Comparison of ENCODE assay signal across 21 cellular contexts in the genomic region with DNA sequence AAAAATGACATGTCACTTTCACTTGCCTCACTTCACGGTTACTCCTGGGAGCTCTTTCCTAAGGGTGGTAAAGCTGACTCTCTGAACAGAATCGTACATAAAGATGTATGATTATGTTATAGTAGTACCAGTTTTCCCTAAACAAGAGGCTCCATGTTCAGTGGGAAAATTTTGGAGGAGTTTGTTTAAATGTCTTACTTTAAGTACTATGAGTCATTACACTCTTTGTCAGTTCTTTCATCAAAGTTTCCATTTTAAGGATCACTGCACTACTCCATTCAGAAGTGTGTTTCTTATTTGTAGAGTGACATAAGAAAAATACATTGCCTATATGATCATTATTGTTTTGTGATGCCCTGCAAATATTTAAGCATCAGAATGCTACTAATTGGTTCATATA.
"Had no signal": no experiment of that assay in that cellular context is flagged by ENCODE, and none has a peak within 500 bp of the region (broad histone marks: within the 10 kb centered on the region; RNA-seq: fewer than 3 reads in every experiment).

No MANE protein-coding gene starts in this region.

- H3K4me3 Mint-ChIP-seq: activated B cell treated with CpG ODN at 0.5 μM for 24 hours; activated CD4-positive, alpha-beta T cell treated with anti-CD3 and anti-CD28 coated beads, Interleukin-2, amount 10 ng/mL, durations not matched to agents 24 days and 14 days; activated CD8-positive, alpha-beta T cell treated with anti-CD3 and anti-CD28 coated beads, Interleukin-2, amount 10 ng/mL, durations not matched to agents 7 days and 5 days; activated naive CD8-positive, alpha-beta T cell; activated T-cell treated with anti-CD3 and anti-CD28 coated beads, Interleukin-2, amount 50 U/mL, for 72 hours; immature natural killer cell; neural progenitor cell; stimulated activated effector memory CD8-positive, alpha-beta T cell treated with anti-CD3 and anti-CD28 coated beads, Interleukin-12 subunit alpha, Interleukin-12 subunit beta, amount 100 ng/mL, for 72 hours; T-helper 2 cell treated with Interferon-gamma antibody and Interleukin-4, amounts not matched to agents 5 μg/mL and 100 μg/mL, for 36 hours had no signal

- DNase-seq: activated B cell treated with CpG ODN at 0.5 μM for 24 hours; activated CD4-positive, alpha-beta T cell treated with anti-CD3 and anti-CD28 coated beads, Interleukin-2, amount 10 ng/mL, durations not matched to agents 24 days and 14 days; activated CD8-positive, alpha-beta memory T cell treated with anti-CD3 and anti-CD28 coated beads, Interleukin-2, amount 50 U/mL, for 48 hours; activated CD8-positive, alpha-beta T cell treated with anti-CD3 and anti-CD28 coated beads, Interleukin-2, amount 10 ng/mL, durations not matched to agents 7 days and 5 days; activated gamma-delta T cell treated with Interleukin-2 at 50 U/mL for 16 hours; activated T-cell treated with anti-CD3 and anti-CD28 coated beads, Interleukin-2, amount 50 U/mL, for 72 hours; aorta; foreskin melanocyte; immature natural killer cell; left colon; pancreas; stimulated activated CD4-positive, alpha-beta T cell treated with anti-CD3 and anti-CD28 coated beads, Interleukin-12 subunit alpha, Interleukin-12 subunit beta, amount 100 ng/mL, for 4 hours; uterus had no signal

- ATAC-seq: activated CD8-positive, alpha-beta T cell treated with anti-CD3 and anti-CD28 coated beads, Interleukin-2, amount 10 ng/mL, durations not matched to agents 7 days and 5 days; activated T-cell treated with anti-CD3 and anti-CD28 coated beads, Interleukin-2, amount 50 U/mL, for 72 hours; left colon; pancreas; stimulated activated effector memory CD8-positive, alpha-beta T cell treated with anti-CD3 and anti-CD28 coated beads, Interleukin-12 subunit alpha, Interleukin-12 subunit beta, amount 100 ng/mL, for 72 hours had no signal

- H3K27me3 Mint-ChIP-seq: activated B cell treated with CpG ODN at 0.5 μM for 24 hours; activated CD4-positive, alpha-beta T cell treated with anti-CD3 and anti-CD28 coated beads, Interleukin-2, amount 10 ng/mL, durations not matched to agents 24 days and 14 days; activated naive CD8-positive, alpha-beta T cell had no signal

- H3K36me3 Mint-ChIP-seq: activated naive CD8-positive, alpha-beta T cell; immature natural killer cell; neural progenitor cell; stimulated activated effector memory CD8-positive, alpha-beta T cell treated with anti-CD3 and anti-CD28 coated beads, Interleukin-12 subunit alpha, Interleukin-12 subunit beta, amount 100 ng/mL, for 72 hours had no signal

- H3K9me3 Mint-ChIP-seq: activated B cell treated with CpG ODN at 0.5 μM for 24 hours; activated CD4-positive, alpha-beta T cell treated with anti-CD3 and anti-CD28 coated beads, Interleukin-2, amount 10 ng/mL, durations not matched to agents 24 days and 14 days; neural progenitor cell; T-helper 2 cell treated with Interferon-gamma antibody and Interleukin-4, amounts not matched to agents 5 μg/mL and 100 μg/mL, for 36 hours had no signal

- H3K9ac ChIP-seq: neural progenitor cell had no signal

- H3K4me2 ChIP-seq: neural progenitor cell had no signal

- H3K4me3 ChIP-seq: cardiac muscle cell, esophagus muscularis mucosa, lung, neural progenitor cell, pancreas, tibial nerve, uterus had no signal

- H3K27ac ChIP-seq: cardiac muscle cell, esophagus muscularis mucosa, neural progenitor cell, pancreas, tibial nerve, uterus had no signal

- H3K27me3 ChIP-seq: cardiac muscle cell, esophagus muscularis mucosa, neural progenitor cell, pancreas, tibial nerve, uterus had no signal

- H3K27ac Mint-ChIP-seq: activated B cell treated with CpG ODN at 0.5 μM for 24 hours; activated CD4-positive, alpha-beta T cell treated with anti-CD3 and anti-CD28 coated beads, Interleukin-2, amount 10 ng/mL, durations not matched to agents 24 days and 14 days; activated CD8-positive, alpha-beta T cell treated with anti-CD3 and anti-CD28 coated beads, Interleukin-2, amount 10 ng/mL, durations not matched to agents 7 days and 5 days; activated naive CD8-positive, alpha-beta T cell; activated T-cell treated with anti-CD3 and anti-CD28 coated beads, Interleukin-2, amount 50 U/mL, for 72 hours; immature natural killer cell; neural progenitor cell; stimulated activated effector memory CD8-positive, alpha-beta T cell treated with anti-CD3 and anti-CD28 coated beads, Interleukin-12 subunit alpha, Interleukin-12 subunit beta, amount 100 ng/mL, for 72 hours; T-helper 2 cell treated with Interferon-gamma antibody and Interleukin-4, amounts not matched to agents 5 μg/mL and 100 μg/mL, for 36 hours had no signal

- H2AFZ ChIP-seq: neural progenitor cell had no signal

- H3K9me3 ChIP-seq: esophagus muscularis mucosa, pancreas, tibial nerve, uterus had no signal

- H3K4me1 ChIP-seq: esophagus muscularis mucosa, neural progenitor cell, pancreas, tibial nerve, uterus had no signal

- H3K36me3 ChIP-seq: cardiac muscle cell, esophagus muscularis mucosa, neural progenitor cell, pancreas, tibial nerve, uterus had no signal

- H3K4me1 Mint-ChIP-seq: activated B cell treated with CpG ODN at 0.5 μM for 24 hours; activated CD4-positive, alpha-beta T cell treated with anti-CD3 and anti-CD28 coated beads, Interleukin-2, amount 10 ng/mL, durations not matched to agents 24 days and 14 days; immature natural killer cell; neural progenitor cell; stimulated activated effector memory CD8-positive, alpha-beta T cell treated with anti-CD3 and anti-CD28 coated beads, Interleukin-12 subunit alpha, Interleukin-12 subunit beta, amount 100 ng/mL, for 72 hours had no signal
